Comparison of ENCODE assay signal across 15 cellular contexts in the genomic region with DNA sequence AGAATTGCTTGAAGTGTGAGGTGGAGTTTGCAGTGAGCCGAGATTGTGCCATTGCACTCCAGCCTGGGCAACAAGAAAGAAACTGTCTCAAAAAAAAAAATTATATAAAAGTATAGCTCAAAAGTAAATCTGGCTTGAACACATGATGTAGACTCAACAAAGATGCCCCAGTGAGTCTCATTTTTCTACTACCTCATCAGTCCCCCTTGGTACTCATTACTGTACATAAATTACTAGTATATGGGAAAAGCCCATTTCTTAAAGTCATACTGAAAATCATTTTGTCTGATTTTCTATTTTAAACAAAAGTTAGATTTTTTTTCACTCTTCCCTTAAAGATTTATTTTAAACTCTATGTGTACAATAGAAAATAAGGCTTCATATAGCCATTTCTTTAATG. TPM values are rescaled to one million over a fixed set of nuclear protein-coding genes. Genes with fewer than 3 reads are reported as not detected.
DNase-seq lines count a peak whose midpoint lies in the region; ATAC-seq and TF ChIP-seq lines count a peak whose summit lies in the region.
"Had no signal": no experiment of that assay in that cellular context is flagged by ENCODE, and none has a peak within 500 bp of the region (broad histone marks: within the 10 kb centered on the region; RNA-seq: fewer than 3 reads in every experiment).

No MANE protein-coding gene starts in this region.

- peak; percentile 49 for ATAC-seq in activated CD8-positive, alpha-beta T cell treated with anti-CD3 and anti-CD28 coated beads for 36 hours
- no peak for ATAC-seq in activated CD8-positive, alpha-beta T cell treated with anti-CD3 and anti-CD28 coated beads, Interleukin-2, amount 10 ng/mL, durations not matched to agents 7 days and 5 days
- ATAC-seq in GM18519 (IDR thresholded peaks at IDR 0.05; ENCODE audit: low FRiP score, unreplicated experiment) (peak; percentile 38), HG02884 (IDR thresholded peaks at IDR 0.05; ENCODE audit: unreplicated experiment) (peak; percentile 62), Right ventricle myocardium superior (ENCODE audit: poor library complexity) (no peak)
- ATAC-seq in stimulated activated effector memory CD8-positive, alpha-beta T cell treated with anti-CD3 and anti-CD28 coated beads, Interleukin-12 subunit alpha, Interleukin-12 subunit beta, amount 100 ng/mL, for 72 hours, result peak; percentile 90

- H3K4me1 ChIP-seq in ascending aorta, result no peaks in the 10 kb centered on the region
- H3K4me1 ChIP-seq: HAP-1 had no signal

- H3K9me3 ChIP-seq in ascending aorta, result no peaks in the 10 kb centered on the region
- H3K9me3 ChIP-seq: BLaER1 treated with 17β-estradiol and CSF1 and Interleukin-3, amounts not matched to agents 10 nM and 100 nM; HAP-1 had no signal

- H3K27ac Mint-ChIP-seq in activated CD8-positive, alpha-beta T cell treated with anti-CD3 and anti-CD28 coated beads for 36 hours, result no peak overlapping the region
- H3K27ac Mint-ChIP-seq in activated CD8-positive, alpha-beta T cell treated with anti-CD3 and anti-CD28 coated beads, Interleukin-2, amount 10 ng/mL, durations not matched to agents 7 days and 5 days, result no peak overlapping the region
- no peak overlapping the region for H3K27ac Mint-ChIP-seq in stimulated activated effector memory CD8-positive, alpha-beta T cell treated with anti-CD3 and anti-CD28 coated beads, Interleukin-12 subunit alpha, Interleukin-12 subunit beta, amount 100 ng/mL, for 72 hours
- H3K27ac Mint-ChIP-seq: CD4-positive, CD25-positive, alpha-beta regulatory T cell had no signal

- H3K9me3 Mint-ChIP-seq in activated CD8-positive, alpha-beta T cell treated with anti-CD3 and anti-CD28 coated beads for 36 hours, result no peaks in the 10 kb centered on the region
- no peaks in the 10 kb centered on the region for H3K9me3 Mint-ChIP-seq in activated CD8-positive, alpha-beta T cell treated with anti-CD3 and anti-CD28 coated beads, Interleukin-2, amount 10 ng/mL, durations not matched to agents 7 days and 5 days (ENCODE audit: insufficient read depth)
- no peaks in the 10 kb centered on the region for H3K9me3 Mint-ChIP-seq in stimulated activated effector memory CD8-positive, alpha-beta T cell treated with anti-CD3 and anti-CD28 coated beads, Interleukin-12 subunit alpha, Interleukin-12 subunit beta, amount 100 ng/mL, for 72 hours
- H3K9me3 Mint-ChIP-seq: CD4-positive, CD25-positive, alpha-beta regulatory T cell had no signal

- H3K36me3 Mint-ChIP-seq in activated CD8-positive, alpha-beta T cell treated with anti-CD3 and anti-CD28 coated beads for 36 hours (ENCODE audit: low read depth), result peaks cover 40% of the 10 kb centered on the region
- H3K36me3 Mint-ChIP-seq in activated CD8-positive, alpha-beta T cell treated with anti-CD3 and anti-CD28 coated beads, Interleukin-2, amount 10 ng/mL, durations not matched to agents 7 days and 5 days (ENCODE audit: low read depth), result peaks cover 7% of the 10 kb centered on the region
- peaks cover 40% of the 10 kb centered on the region for H3K36me3 Mint-ChIP-seq in stimulated activated effector memory CD8-positive, alpha-beta T cell treated with anti-CD3 and anti-CD28 coated beads, Interleukin-12 subunit alpha, Interleukin-12 subunit beta, amount 100 ng/mL, for 72 hours

- no peak overlapping the region for H3K27ac ChIP-seq in ascending aorta
- H3K27ac ChIP-seq: BLaER1 treated with 17β-estradiol and CSF1 and Interleukin-3, amounts not matched to agents 10 nM and 100 nM had no signal

- no peaks in the 10 kb centered on the region for H3K36me3 ChIP-seq in ascending aorta
- H3K36me3 ChIP-seq: HAP-1 had no signal

- no peak for DNase-seq in activated CD8-positive, alpha-beta T cell treated with anti-CD3 and anti-CD28 coated beads for 36 hours
- no peak for DNase-seq in activated CD8-positive, alpha-beta T cell treated with anti-CD3 and anti-CD28 coated beads, Interleukin-2, amount 10 ng/mL, durations not matched to agents 7 days and 5 days
- no peak for DNase-seq in stimulated activated effector memory CD8-positive, alpha-beta T cell treated with anti-CD3 and anti-CD28 coated beads, Interleukin-12 subunit alpha, Interleukin-12 subunit beta, amount 100 ng/mL, for 72 hours (ENCODE audit: low spot score in 2 of 2)
- DNase-seq in Right ventricle myocardium superior (no peak), ascending aorta (ENCODE audit: low spot score in 2 of 2) (no peak)
- DNase-seq: 8988T; Calu3; CD4-positive, CD25-positive, alpha-beta regulatory T cell; DMS 273 treated with DMSO at 0.1 percent for 48 hours; IMR-90; KBM-7 had no signal

- POLR2A ChIA-PET in activated CD8-positive, alpha-beta T cell treated with anti-CD3 and anti-CD28 coated beads for 36 hours (lab: Charles Lee), result no interaction called here
- POLR2A ChIA-PET in activated CD8-positive, alpha-beta T cell treated with anti-CD3 and anti-CD28 coated beads, Interleukin-2, amount 10 ng/mL, durations not matched to agents 7 days and 5 days (lab: Charles Lee), result no interaction called here

- no peaks in the 10 kb centered on the region for H3K27me3 Mint-ChIP-seq in activated CD8-positive, alpha-beta T cell treated with anti-CD3 and anti-CD28 coated beads for 36 hours
- no peaks in the 10 kb centered on the region for H3K27me3 Mint-ChIP-seq in activated CD8-positive, alpha-beta T cell treated with anti-CD3 and anti-CD28 coated beads, Interleukin-2, amount 10 ng/mL, durations not matched to agents 7 days and 5 days (ENCODE audit: low read depth)
- H3K27me3 Mint-ChIP-seq: CD4-positive, CD25-positive, alpha-beta regulatory T cell had no signal

- intact Hi-C loops in activated CD8-positive, alpha-beta T cell treated with anti-CD3 and anti-CD28 coated beads for 36 hours (cut with micrococcal nuclease), result no loop called here
- intact Hi-C loops in Right ventricle myocardium superior (cut with DNase I) (no loop called here), ascending aorta (cut with DNase I) (no loop called here)

- H3K4me1 Mint-ChIP-seq in activated CD8-positive, alpha-beta T cell treated with anti-CD3 and anti-CD28 coated beads for 36 hours (ENCODE audit: low read depth), result peaks cover 40% of the 10 kb centered on the region
- H3K4me1 Mint-ChIP-seq in activated CD8-positive, alpha-beta T cell treated with anti-CD3 and anti-CD28 coated beads, Interleukin-2, amount 10 ng/mL, durations not matched to agents 7 days and 5 days (ENCODE audit: low read depth), result peaks cover 28% of the 10 kb centered on the region
- peaks cover 22% of the 10 kb centered on the region for H3K4me1 Mint-ChIP-seq in stimulated activated effector memory CD8-positive, alpha-beta T cell treated with anti-CD3 and anti-CD28 coated beads, Interleukin-12 subunit alpha, Interleukin-12 subunit beta, amount 100 ng/mL, for 72 hours

- no peaks in the 10 kb centered on the region for H3K27me3 ChIP-seq in ascending aorta
- H3K27me3 ChIP-seq: BLaER1 treated with 17β-estradiol and CSF1 and Interleukin-3, amounts not matched to agents 10 nM and 100 nM had no signal

- no peak for TF ChIP-seq CTCF in activated CD8-positive, alpha-beta T cell treated with anti-CD3 and anti-CD28 coated beads for 36 hours (IDR thresholded peaks at IDR 0.05)
- no peak for TF ChIP-seq CTCF in ascending aorta (IDR thresholded peaks at IDR 0.05)

- CTCF ChIA-PET in activated CD8-positive, alpha-beta T cell treated with anti-CD3 and anti-CD28 coated beads for 36 hours (lab: Charles Lee), result interaction anchor here (0.7 to 0.8 kb wide), 2 partner anchors 13 to 36 kb away, joined by 3 read pairs; no protein-coding TSS in a partner anchor
- CTCF ChIA-PET in activated CD8-positive, alpha-beta T cell treated with anti-CD3 and anti-CD28 coated beads, Interleukin-2, amount 10 ng/mL, durations not matched to agents 7 days and 5 days (lab: Charles Lee), result interaction anchor here (1.6 kb wide), 1 partner anchor 50 kb away, joined by 3 read pairs; no protein-coding TSS in a partner anchor

- no peak overlapping the region for H3K4me3 Mint-ChIP-seq in activated CD8-positive, alpha-beta T cell treated with anti-CD3 and anti-CD28 coated beads for 36 hours
- H3K4me3 Mint-ChIP-seq in activated CD8-positive, alpha-beta T cell treated with anti-CD3 and anti-CD28 coated beads, Interleukin-2, amount 10 ng/mL, durations not matched to agents 7 days and 5 days, result no peak overlapping the region
- H3K4me3 Mint-ChIP-seq in stimulated activated effector memory CD8-positive, alpha-beta T cell treated with anti-CD3 and anti-CD28 coated beads, Interleukin-12 subunit alpha, Interleukin-12 subunit beta, amount 100 ng/mL, for 72 hours, result no peak overlapping the region
- H3K4me3 Mint-ChIP-seq: CD4-positive, CD25-positive, alpha-beta regulatory T cell had no signal

- no peak overlapping the region for H3K4me3 ChIP-seq in ascending aorta
- H3K4me3 ChIP-seq: BLaER1 treated with 17β-estradiol and CSF1 and Interleukin-3, amounts not matched to agents 10 nM and 100 nM; HAP-1 had no signal

RNA-seq across cellular contexts. Expression of gene FAM241A, which starts 39.2 kb away (rescaled TPM):
- total RNA-seq in activated CD8-positive, alpha-beta T cell treated with anti-CD3 and anti-CD28 coated beads for 36 hours, result 1 to 10 TPM; 4.1 to 4.5 TPM
- total RNA-seq in activated CD8-positive, alpha-beta T cell treated with anti-CD3 and anti-CD28 coated beads, Interleukin-2, amount 10 ng/mL, durations not matched to agents 7 days and 5 days, result 1 to 10 TPM; 1.2 to 1.3 TPM
- total RNA-seq in Right ventricle myocardium superior, result 7.4 TPM
- total RNA-seq in ascending aorta, result 6.8 TPM

RNA-seq across cellular contexts. Expression of gene AP1AR, which starts 47.1 kb away (rescaled TPM):
- total RNA-seq in activated CD8-positive, alpha-beta T cell treated with anti-CD3 and anti-CD28 coated beads for 36 hours, result 10 to 100 TPM; 15.5 to 17.7 TPM
- total RNA-seq in activated CD8-positive, alpha-beta T cell treated with anti-CD3 and anti-CD28 coated beads, Interleukin-2, amount 10 ng/mL, durations not matched to agents 7 days and 5 days, result 10 to 100 TPM; 10.9 to 13.0 TPM
- total RNA-seq in Right ventricle myocardium superior, result 11.1 TPM
- 7.0 TPM for total RNA-seq in ascending aorta

Comparison
In these comparisons a context has a peak if more than half of its experiments do, and no peak if none do; other contexts are left out.
1. ATAC-seq: peak in activated CD8-positive, alpha-beta T cell treated with anti-CD3 and anti-CD28 coated beads for 36 hours (single experiment), GM18519 (single experiment), HG02884 (single experiment) and stimulated activated effector memory CD8-positive, alpha-beta T cell treated with anti-CD3 and anti-CD28 coated beads, Interleukin-12 subunit alpha, Interleukin-12 subunit beta, amount 100 ng/mL, for 72 hours (single experiment); none in activated CD8-positive, alpha-beta T cell treated with anti-CD3 and anti-CD28 coated beads, Interleukin-2, amount 10 ng/mL, durations not matched to agents 7 days and 5 days (single experiment) and Right ventricle myocardium superior (single experiment).